Comparison of ENCODE assay signal across 25 cellular contexts in the genomic region with DNA sequence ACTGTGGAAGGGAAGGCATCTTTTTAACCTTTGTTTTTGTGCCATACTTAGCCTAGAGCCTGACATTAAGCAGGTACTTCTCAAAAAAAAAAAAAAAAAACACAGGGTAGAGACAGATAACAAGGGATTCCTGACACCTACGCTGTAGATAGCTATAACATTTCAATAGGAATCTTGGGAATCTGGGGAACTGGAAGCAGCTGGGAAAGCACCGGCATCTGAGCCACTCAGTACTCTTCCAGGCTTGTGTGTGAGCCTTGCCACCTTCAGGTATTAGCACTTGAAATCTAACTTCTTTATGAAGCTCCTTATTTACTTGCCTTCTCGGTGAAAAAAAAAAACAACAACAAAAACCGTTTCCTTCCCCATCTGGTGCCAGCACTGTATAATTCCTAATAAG. TPM values are rescaled to one million over a fixed set of nuclear protein-coding genes. Genes with fewer than 3 reads are reported as not detected.
DNase-seq lines count a peak whose midpoint lies in the region; ATAC-seq, FAIRE-seq and TF ChIP-seq lines count a peak whose summit lies in the region.
"Had no signal": no experiment of that assay in that cellular context is flagged by ENCODE, and none has a peak within 500 bp of the region (broad histone marks: within the 10 kb centered on the region; RNA-seq: fewer than 3 reads in every experiment).

No MANE protein-coding gene starts in this region.

- no peaks in the 10 kb centered on the region for H3K9me3 ChIP-seq in SJCRH30 (replicated peaks)
- no peaks in the 10 kb centered on the region for H3K9me3 ChIP-seq in pancreas
- H3K9me3 ChIP-seq: Peyer's patch, spleen, testis had no signal

- H3K4me1 Mint-ChIP-seq in activated T-cell treated with anti-CD3 and anti-CD28 coated beads, Interleukin-2, amount 50 U/mL, for 72 hours (ENCODE audit: low read depth), result peaks cover 43% of the 10 kb centered on the region

- H3K4me1 ChIP-seq in SJCRH30 (peaks cover 32% of the 10 kb centered on the region), pancreas (peaks cover 0 to 13% (median 4%) of the 10 kb centered on the region in 3 donors)

- H3K4me3 ChIP-seq in SJCRH30 (no peak overlapping the region), pancreas (no peak overlapping the region)
- H3K4me3 ChIP-seq: Peyer's patch, spleen, testis had no signal

- H3K27ac ChIP-seq in SJCRH30 (peak overlapping the region; percentile 67), pancreas (no peak overlapping the region)
- H3K27ac ChIP-seq: 22Rv1, Peyer's patch, testis had no signal

- no peaks in the 10 kb centered on the region for H3K27me3 ChIP-seq in SJCRH30
- no peaks in the 10 kb centered on the region for H3K27me3 ChIP-seq in pancreas
- H3K27me3 ChIP-seq: Peyer's patch, spleen, testis had no signal

- no peaks in the 10 kb centered on the region for H3K9me3 Mint-ChIP-seq in activated T-cell treated with anti-CD3 and anti-CD28 coated beads, Interleukin-2, amount 50 U/mL, for 72 hours
- H3K9me3 Mint-ChIP-seq: activated CD4-positive, alpha-beta T cell treated with anti-CD3 and anti-CD28 coated beads, Interleukin-2, amount 10 ng/mL, durations not matched to agents 24 days and 14 days; activated naive CD4-positive, alpha-beta T cell treated with anti-CD3 and anti-CD28 coated beads for 36 hours had no signal

- FAIRE-seq in pancreas (lab: Jason Lieb, UNC), result no peak
- FAIRE-seq: HTR-8/SVneo, TTC549 had no signal

- TF ChIP-seq CTCF in pancreas (IDR thresholded peaks at IDR 0.05), result no peak

- no peak overlapping the region for H3K4me3 Mint-ChIP-seq in activated T-cell treated with anti-CD3 and anti-CD28 coated beads, Interleukin-2, amount 50 U/mL, for 72 hours
- H3K4me3 Mint-ChIP-seq: activated CD4-positive, alpha-beta T cell treated with anti-CD3 and anti-CD28 coated beads, Interleukin-2, amount 10 ng/mL, durations not matched to agents 24 days and 14 days; activated naive CD4-positive, alpha-beta T cell treated with anti-CD3 and anti-CD28 coated beads for 36 hours had no signal

- DNase-seq in activated T-cell treated with anti-CD3 and anti-CD28 coated beads, Interleukin-2, amount 50 U/mL, for 72 hours, result no peak
- DNase-seq in activated T-cell treated with anti-CD3 and anti-CD28 coated beads, Interleukin-2, amount 50 U/mL, for 1 hour, result no peak
- DNase-seq in SJCRH30, result peak; percentile 11 to 46
- peak; percentile 11 for DNase-seq in iPS-NIHi11 (ENCODE audit: low spot score)
- DNase-seq in pancreas, result no peak
- DNase-seq in activated CD8-positive, alpha-beta memory T cell treated with anti-CD3 and anti-CD28 coated beads, Interleukin-2, amount 50 U/mL, for 48 hours, result no peak
- DNase-seq: activated CD4-positive, alpha-beta T cell treated with anti-CD3 and anti-CD28 coated beads, Interleukin-2, amount 10 ng/mL, durations not matched to agents 24 days and 14 days; activated naive CD4-positive, alpha-beta T cell treated with anti-CD3 and anti-CD28 coated beads for 36 hours; C1 segment of cervical spinal cord; cortex of kidney; DMS79; foreskin fibroblast; NCI-H1417 treated with DMSO at 0.1 percent for 48 hours; NCI-H2171; NCI-H774; Peyer's patch; spleen; testis had no signal

- no peaks in the 10 kb centered on the region for H3K36me3 ChIP-seq in SJCRH30
- no peaks in the 10 kb centered on the region for H3K36me3 ChIP-seq in pancreas
- H3K36me3 ChIP-seq: Peyer's patch had no signal

- intact Hi-C loops in pancreas (cut with DNase I), result no loop called here

- H3K27me3 Mint-ChIP-seq in activated T-cell treated with anti-CD3 and anti-CD28 coated beads, Interleukin-2, amount 50 U/mL, for 72 hours (ENCODE audit: low read depth), result no peaks in the 10 kb centered on the region
- H3K27me3 Mint-ChIP-seq: activated CD4-positive, alpha-beta T cell treated with anti-CD3 and anti-CD28 coated beads, Interleukin-2, amount 10 ng/mL, durations not matched to agents 24 days and 14 days; progenitor cell of endocrine pancreas had no signal

- ATAC-seq in activated T-cell treated with anti-CD3 and anti-CD28 coated beads, Interleukin-2, amount 50 U/mL, for 72 hours (replicated peaks in 1 of 2), result no peak
- ATAC-seq in pancreas (peak in 3 of 4 donors; percentile 60 to 73 (median 62)), HG03378 (IDR thresholded peaks at IDR 0.05; ENCODE audit: unreplicated experiment) (no peak), GM21390 (IDR thresholded peaks at IDR 0.05; ENCODE audit: unreplicated experiment) (no peak)
- ATAC-seq: left lobe of liver had no signal

- WGBS in pancreas, 2 donors, result 28 to 33% methylated on average over 4 of the region's 4 CpGs

- peaks cover 0 to 1% of the 10 kb centered on the region in 2 donors for H3K36me3 Mint-ChIP-seq in activated T-cell treated with anti-CD3 and anti-CD28 coated beads, Interleukin-2, amount 50 U/mL, for 72 hours (ENCODE audit: insufficient read depth in 2 of 2)

- peak overlapping the region; percentile 39 for H3K27ac Mint-ChIP-seq in activated T-cell treated with anti-CD3 and anti-CD28 coated beads, Interleukin-2, amount 50 U/mL, for 72 hours
- H3K27ac Mint-ChIP-seq: activated CD4-positive, alpha-beta T cell treated with anti-CD3 and anti-CD28 coated beads, Interleukin-2, amount 10 ng/mL, durations not matched to agents 24 days and 14 days; activated naive CD4-positive, alpha-beta T cell treated with anti-CD3 and anti-CD28 coated beads for 36 hours; progenitor cell of endocrine pancreas had no signal

RNA-seq across cellular contexts. Expression of a gene that starts 46.8 kb away (rescaled TPM):
- 10 to 100 TPM; 19.2 to 25.6 TPM for total RNA-seq in activated T-cell treated with anti-CD3 and anti-CD28 coated beads, Interleukin-2, amount 50 U/mL, for 72 hours
- 12.1 and 14.4 TPM in 2 replicates for total RNA-seq in SJCRH30 (2014; rRNA removed; shearing (Covaris generic))
- 10 to 100 TPM in 2 of 6 donors, 1 to 10 TPM in 4; 5.9 to 15.6 (median 7.2) TPM for total RNA-seq in pancreas
- 1 to 10 TPM; 1.6 to 3.2 TPM for polyA plus RNA-seq in pancreas

RNA-seq across cellular contexts. Expression of a gene that starts 56.0 kb away (rescaled TPM):
- total RNA-seq in activated T-cell treated with anti-CD3 and anti-CD28 coated beads, Interleukin-2, amount 50 U/mL, for 72 hours, result under 1 TPM; 0.46 to 0.89 TPM
- total RNA-seq in SJCRH30 (2014; rRNA removed; shearing (Covaris generic)), result 1.3 and 1.6 TPM in 2 replicates
- 1 to 10 TPM; 1.4 to 3.2 (median 3.0) TPM for total RNA-seq in pancreas
- polyA plus RNA-seq in pancreas, result 1 to 10 TPM; 4.3 to 7.8 TPM

Comparison
In these comparisons a context has a peak if more than half of its experiments do, and no peak if none do; other contexts are left out.
1. ATAC-seq: peak in pancreas (3 of 4); none in activated T-cell treated with anti-CD3 and anti-CD28 coated beads, Interleukin-2, amount 50 U/mL, for 72 hours (0 of 2), HG03378 (single experiment) and GM21390 (single experiment).
2. DNase-seq: peak in SJCRH30 (2 of 2) and iPS-NIHi11 (single experiment); none in activated T-cell treated with anti-CD3 and anti-CD28 coated beads, Interleukin-2, amount 50 U/mL, for 72 hours (0 of 2), activated T-cell treated with anti-CD3 and anti-CD28 coated beads, Interleukin-2, amount 50 U/mL, for 1 hour (single experiment), pancreas (0 of 6) and activated CD8-positive, alpha-beta memory T cell treated with anti-CD3 and anti-CD28 coated beads, Interleukin-2, amount 50 U/mL, for 48 hours (single experiment).